ENCODE assay signal across 12 cellular contexts in the genomic region with DNA sequence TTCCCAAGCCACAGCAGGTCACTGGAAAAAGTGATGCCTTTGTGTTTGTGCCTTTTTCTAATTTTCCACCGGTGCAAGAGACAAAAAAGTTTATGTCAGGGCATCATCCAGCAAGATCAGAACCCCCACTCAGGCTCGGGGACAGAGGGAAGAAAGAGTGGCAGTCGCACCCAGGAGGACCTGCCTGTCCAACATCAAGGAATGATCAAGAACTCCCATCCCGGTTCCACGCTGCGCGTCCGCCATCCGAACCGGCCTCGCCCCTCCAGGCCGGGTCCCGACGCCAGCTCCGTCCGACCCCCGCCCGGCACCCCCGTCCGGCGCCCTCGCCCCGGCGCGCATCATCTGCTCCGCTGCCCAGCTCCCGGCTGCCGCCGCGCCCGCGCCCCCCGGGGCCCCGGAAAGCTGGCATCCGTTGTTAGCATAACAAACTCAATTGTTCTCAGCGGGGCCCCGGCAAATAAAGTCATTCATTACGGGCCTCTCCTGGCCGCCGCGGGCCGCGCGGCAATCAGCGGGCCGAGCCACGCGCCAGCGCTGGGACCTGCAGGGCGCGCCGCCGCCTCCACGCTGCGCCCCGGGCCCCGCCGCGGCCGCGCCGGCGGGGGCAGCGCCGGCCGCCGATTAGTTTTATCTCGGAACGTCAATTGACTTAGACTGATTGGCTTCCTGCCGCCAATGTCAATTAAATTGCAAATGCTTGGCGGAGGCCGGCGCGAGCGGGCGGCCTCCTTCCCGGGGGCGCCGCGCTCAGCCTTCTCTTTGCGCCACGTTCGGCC. TPM values are rescaled to one million over a fixed set of nuclear protein-coding genes. Genes with fewer than 3 reads are reported as not detected.
A peak's percentile ranks its signal among the peaks of the same experiment; 100 is the strongest.
DNase-seq lines count a peak whose midpoint lies in the region; ATAC-seq and TF ChIP-seq lines count a peak whose summit lies in the region.
"Had no signal": no experiment of that assay in that cellular context is flagged by ENCODE, and none has a peak within 500 bp of the region (broad histone marks: within the 10 kb centered on the region; RNA-seq: fewer than 3 reads in every experiment).

No MANE protein-coding gene starts in this region.

- H3K4me3 ChIP-seq in heart right ventricle: peak overlapping the region in 6 of 10 donors; percentile 7 to 35 (median 16)
- peak overlapping the region in 3 of 12 donors; percentile 15 to 26 (median 25) for H3K4me3 ChIP-seq in heart left ventricle
- no peak overlapping the region for H3K4me3 ChIP-seq in MM.1S (ENCODE audit: low read length)
- H3K4me3 ChIP-seq: MG63, tibial artery had no signal

- H3K27me3 Mint-ChIP-seq in activated T-cell treated with anti-CD3 and anti-CD28 coated beads, Interleukin-2, amount 50 U/mL, for 72 hours (ENCODE audit: low read depth): peaks cover 85% of the 10 kb centered on the region
- H3K27me3 Mint-ChIP-seq in type B pancreatic cell: peaks cover 89% of the 10 kb centered on the region

- H3K9ac ChIP-seq in MM.1S (ENCODE audit: low read length): no peak overlapping the region

- peaks cover 0 to 5% of the 10 kb centered on the region in 2 donors for H3K9me3 Mint-ChIP-seq in activated T-cell treated with anti-CD3 and anti-CD28 coated beads, Interleukin-2, amount 50 U/mL, for 72 hours
- peaks cover 4% of the 10 kb centered on the region for H3K9me3 Mint-ChIP-seq in type B pancreatic cell

- ATAC-seq in heart right ventricle (no peak), heart left ventricle (no peak), GM21576 (IDR thresholded peaks at IDR 0.05; ENCODE audit: unreplicated experiment) (no peak)
- ATAC-seq in activated T-cell treated with anti-CD3 and anti-CD28 coated beads, Interleukin-2, amount 50 U/mL, for 72 hours (replicated peaks in 1 of 2): peak; percentile 57

- H4K20me1 ChIP-seq in MM.1S (ENCODE audit: insufficient read depth, low read length): no peaks in the 10 kb centered on the region

- peaks cover 0 to 9% (median 6%) of the 10 kb centered on the region in 9 donors for H3K4me1 ChIP-seq in heart right ventricle
- H3K4me1 ChIP-seq in heart left ventricle: peaks cover 0 to 15% (median 2%) of the 10 kb centered on the region in 12 donors
- H3K4me1 ChIP-seq in MM.1S (ENCODE audit: low read length): no peaks in the 10 kb centered on the region

- DNase-seq in heart right ventricle: no peak
- DNase-seq in heart left ventricle: no peak
- peak in 1 of 2 donors; percentile 10 for DNase-seq in activated T-cell treated with anti-CD3 and anti-CD28 coated beads, Interleukin-2, amount 50 U/mL, for 72 hours
- peak; percentile 53 for DNase-seq in left kidney (ENCODE audit: low read depth, low spot score)
- no peak for DNase-seq in type B pancreatic cell (ENCODE audit: extremely low spot score, unreplicated experiment)
- no peak for DNase-seq in MM.1S
- DNase-seq in AG08396 (ENCODE audit: low spot score): no peak
- DNase-seq: DMS53, MG63 had no signal

- H2AFZ ChIP-seq in MM.1S (ENCODE audit: low read length): no peak overlapping the region

- H3K9me2 ChIP-seq in MM.1S (replicated peaks; ENCODE audit: insufficient read depth, low read length): no peaks in the 10 kb centered on the region

- no peak overlapping the region for H3K27ac Mint-ChIP-seq in activated T-cell treated with anti-CD3 and anti-CD28 coated beads, Interleukin-2, amount 50 U/mL, for 72 hours
- no peak overlapping the region for H3K27ac Mint-ChIP-seq in type B pancreatic cell

- H3K4me1 Mint-ChIP-seq in activated T-cell treated with anti-CD3 and anti-CD28 coated beads, Interleukin-2, amount 50 U/mL, for 72 hours (ENCODE audit: low read depth): peaks cover 22% of the 10 kb centered on the region
- H3K4me1 Mint-ChIP-seq in type B pancreatic cell (ENCODE audit: unreplicated experiment): peaks cover 9% of the 10 kb centered on the region

- H3K9me3 ChIP-seq in heart right ventricle (peaks cover 0 to 9% (median under 1%) of the 10 kb centered on the region in 11 donors), heart left ventricle (peaks cover 0 to 6% (median 2%) of the 10 kb centered on the region in 12 donors), MM.1S (replicated peaks; ENCODE audit: insufficient read depth, low read length) (no peaks in the 10 kb centered on the region)
- H3K9me3 ChIP-seq: MG63 had no signal

- H3K27me3 ChIP-seq in heart right ventricle: peaks cover 7 to 99% (median 97%) of the 10 kb centered on the region in 7 donors
- H3K27me3 ChIP-seq in heart left ventricle: peaks cover 32 to 97% (median 69%) of the 10 kb centered on the region in 9 donors
- H3K27me3 ChIP-seq in MM.1S (replicated peaks; ENCODE audit: insufficient read depth, low read length): no peaks in the 10 kb centered on the region
- H3K27me3 ChIP-seq: MG63 had no signal

- no peaks in the 10 kb centered on the region for H3F3A ChIP-seq in MM.1S (ENCODE audit: insufficient read depth, low read length)

- H3K27ac ChIP-seq in heart right ventricle (no peak overlapping the region), heart left ventricle (no peak overlapping the region), MM.1S (ENCODE audit: low read length) (no peak overlapping the region)
- H3K27ac ChIP-seq: tibial artery had no signal

- TF ChIP-seq CTCF in heart right ventricle (IDR thresholded peaks at IDR 0.05) (no peak), heart left ventricle (IDR thresholded peaks at IDR 0.05) (no peak), type B pancreatic cell (conservative IDR thresholded peaks at IDR 0.05) (no peak), MM.1S (IDR thresholded peaks at IDR 0.05; ENCODE audit: low read length) (no peak)

- H3K36me3 Mint-ChIP-seq in activated T-cell treated with anti-CD3 and anti-CD28 coated beads, Interleukin-2, amount 50 U/mL, for 72 hours (ENCODE audit: insufficient read depth in 2 of 2): peaks cover 6% of the 10 kb centered on the region in 2 donors
- no peaks in the 10 kb centered on the region for H3K36me3 Mint-ChIP-seq in type B pancreatic cell

- intact Hi-C loops in heart right ventricle (cut with DNase I) (loop anchor here in 1 of 10 donors (10.0 kb wide), 1 partner anchor 59 kb away; no protein-coding TSS in a partner anchor), heart left ventricle (cut with DNase I) (no loop called here)

- WGBS in heart right ventricle, 2 donors: 1 to 2% methylated on average over 80 to 83 of the region's 83 CpGs
- 1 to 2% (median 1%) methylated on average over 38 to 83 of the region's 83 CpGs for WGBS in heart left ventricle, 4 donors

- no peaks in the 10 kb centered on the region for H3K36me3 ChIP-seq in heart right ventricle
- H3K36me3 ChIP-seq in heart left ventricle: no peaks in the 10 kb centered on the region
- no peaks in the 10 kb centered on the region for H3K36me3 ChIP-seq in MM.1S (replicated peaks; ENCODE audit: insufficient read depth, low read length)
- H3K36me3 ChIP-seq: MG63, tibial artery had no signal

- TF ChIP-seq POLR2A in heart left ventricle (IDR thresholded peaks at IDR 0.05): no peak

- H3K4me3 Mint-ChIP-seq in activated T-cell treated with anti-CD3 and anti-CD28 coated beads, Interleukin-2, amount 50 U/mL, for 72 hours: peak overlapping the region; percentile 63 to 75
- peak overlapping the region; percentile 66 for H3K4me3 Mint-ChIP-seq in type B pancreatic cell

- H3K4me2 ChIP-seq in MM.1S (ENCODE audit: low read depth, low read length): no peak overlapping the region

- no peaks in the 10 kb centered on the region for H3K79me2 ChIP-seq in MM.1S (ENCODE audit: low read length)

RNA-seq across cellular contexts. Expression of gene PAX5, which starts 48.1 kb away (rescaled TPM):
- total RNA-seq in heart right ventricle (under 1 TPM in 1 of 10 donors, not detected in 9; 0.09 TPM), heart left ventricle (under 1 TPM in 3 of 9 donors, not detected in 6; 0.02 to 0.37 (median 0.14) TPM), type B pancreatic cell (ENCODE audit: low replicate concordance) (not detected in 2 replicates)
- polyA plus RNA-seq in heart right ventricle (under 1 TPM in 1 of 2 donors, not detected in 1; under 0.01 TPM), heart left ventricle (under 1 TPM in 1 of 2 donors, not detected in 1; 0.01 TPM)
- 1 to 10 TPM; 2.2 TPM for total RNA-seq in activated T-cell treated with anti-CD3 and anti-CD28 coated beads, Interleukin-2, amount 50 U/mL, for 72 hours
- total RNA-seq: fibroblast of villous mesenchyme had no signal

Comparison
In these comparisons a context has a peak if more than half of its experiments do, and no peak if none do; other contexts are left out.
1. ATAC-seq: peak in activated T-cell treated with anti-CD3 and anti-CD28 coated beads, Interleukin-2, amount 50 U/mL, for 72 hours (2 of 2); none in heart right ventricle (0 of 8), heart left ventricle (0 of 4) and GM21576 (single experiment).